ENCODE assay signal across 27 cellular contexts in genomic region chr3:38313685-38314084, GRCh38. TPM values are rescaled to one million over a fixed set of nuclear protein-coding genes. Genes with fewer than 3 reads are reported as not detected.
DNase-seq lines count a peak whose midpoint lies in the region; ATAC-seq and TF ChIP-seq lines count a peak whose summit lies in the region.
"Had no signal": no experiment of that assay in that cellular context is flagged by ENCODE, and none has a peak within 500 bp of the region (broad histone marks: within the 10 kb centered on the region; RNA-seq: fewer than 3 reads in every experiment).

No MANE protein-coding gene starts in this region.

- no peak overlapping the region for H2BK5ac ChIP-seq in neuronal stem cell (ENCODE audit: low read length)

- no peak for TF ChIP-seq POLR2A in gastroesophageal sphincter (IDR thresholded peaks at IDR 0.05)

- no peak overlapping the region for H3K9ac ChIP-seq in neuronal stem cell (ENCODE audit: low read depth, low read length, poor library complexity)

- whole genome bisulfite sequencing in neuronal stem cell (ENCODE audit: extremely low coverage in 2 of 2, insufficient read length in 2 of 2, insufficient replicate concordance in 1 of 2), 2 donors, result no CpG with 5 or more reads among the region's 14 CpGs
- WGBS in gastroesophageal sphincter (ENCODE audit: low coverage in 1 of 2), 2 donors, result 0 to 91% methylated on average over 1 to 4 of the region's 14 CpGs

- H3K9me3 ChIP-seq in neuronal stem cell (replicated peaks in 1 of 2; ENCODE audit: control insufficient read depth in 2 of 2, insufficient read depth in 1 of 2, low read depth in 1 of 2, low read length in 2 of 2), result no peaks in the 10 kb centered on the region
- no peaks in the 10 kb centered on the region for H3K9me3 ChIP-seq in gastroesophageal sphincter
- H3K9me3 ChIP-seq: BE2C had no signal

- ATAC-seq in gastroesophageal sphincter, result no peak
- ATAC-seq: PC-3, T-helper 17 cell had no signal

- H3K36me3 ChIP-seq in neuronal stem cell (replicated peaks in 1 of 2; ENCODE audit: control insufficient read depth in 2 of 2, insufficient read depth in 2 of 2, low read length in 2 of 2), result no peaks in the 10 kb centered on the region
- no peaks in the 10 kb centered on the region for H3K36me3 ChIP-seq in gastroesophageal sphincter
- H3K36me3 ChIP-seq: BE2C had no signal

- no peak for TF ChIP-seq CTCF in gastroesophageal sphincter (IDR thresholded peaks at IDR 0.05)

- no peaks in the 10 kb centered on the region for H3K79me1 ChIP-seq in neuronal stem cell (ENCODE audit: low read depth, low read length)

- H2BK120ac ChIP-seq in neuronal stem cell (ENCODE audit: low read depth, low read length), result no peak overlapping the region

- H3K4ac ChIP-seq in neuronal stem cell (ENCODE audit: low read length), result no peak overlapping the region

- H3K4me3 ChIP-seq in neuronal stem cell (ENCODE audit: low read length in 2 of 2) (no peak overlapping the region), gastroesophageal sphincter (no peak overlapping the region)
- H3K4me3 ChIP-seq: GM23338 had no signal

- TF ChIP-seq EP300 in gastroesophageal sphincter (IDR thresholded peaks at IDR 0.05), result no peak

- in situ Hi-C loops in G401 (cut with HindIII; ENCODE audit: low sequenced_read_pairs), result no loop called here

- H4K8ac ChIP-seq in neuronal stem cell (ENCODE audit: low read depth, low read length), result no peak overlapping the region

- no peak overlapping the region for H3K4me2 ChIP-seq in neuronal stem cell (ENCODE audit: insufficient read depth, low read length, poor library complexity, severe bottlenecking)
- H3K4me2 ChIP-seq: GM23338 had no signal

- H3K4me1 ChIP-seq in neuronal stem cell (ENCODE audit: control insufficient read depth in 2 of 2, insufficient read depth in 1 of 2, low read depth in 1 of 2, low read length in 2 of 2) (peaks cover 4 to 5% of the 10 kb centered on the region in 2 donors), gastroesophageal sphincter (no peaks in the 10 kb centered on the region)
- H3K4me1 ChIP-seq: BE2C had no signal

- H2AK5ac ChIP-seq in neuronal stem cell (ENCODE audit: low read depth, low read length), result peak overlapping the region; percentile 26

- H2BK12ac ChIP-seq in neuronal stem cell (ENCODE audit: low read length), result no peak overlapping the region

- H3K27me3 ChIP-seq in neuronal stem cell (ENCODE audit: control insufficient read depth in 3 of 3, insufficient read depth in 3 of 3, low read depth in 1 of 3, low read length in 3 of 3) (peaks cover 0 to 19% (median 0%) of the 10 kb centered on the region in 3 experiments), gastroesophageal sphincter (no peaks in the 10 kb centered on the region)
- H3K27me3 ChIP-seq: BE2C had no signal

- no peak overlapping the region for H3K14ac ChIP-seq in neuronal stem cell (ENCODE audit: low read length)

- peak overlapping the region; percentile 96 for H2AFZ ChIP-seq in neuronal stem cell (ENCODE audit: low read length)

- H4K91ac ChIP-seq in neuronal stem cell (ENCODE audit: low read depth, low read length, poor library complexity), result no peak overlapping the region

- H3K23ac ChIP-seq in neuronal stem cell (ENCODE audit: low read depth, low read length, poor library complexity), result no peak overlapping the region

- H2BK15ac ChIP-seq in neuronal stem cell (ENCODE audit: low read length), result peak overlapping the region; percentile 46

- H3K18ac ChIP-seq in neuronal stem cell (ENCODE audit: low read length), result no peak overlapping the region

- H3K27ac ChIP-seq in neuronal stem cell (replicated peaks; ENCODE audit: low read length), result no peak overlapping the region
- H3K27ac ChIP-seq in gastroesophageal sphincter, result no peak overlapping the region
- no peak overlapping the region for H3K27ac ChIP-seq in substantia nigra (ENCODE audit: low read depth, low read length, poor library complexity, severe bottlenecking)

- peak; percentile 12 for DNase-seq in G401 (ENCODE audit: low spot score)
- peak; percentile 70 to 73 for DNase-seq in Kasumi-1 (lab: John Stamatoyannopoulos, UW)
- DNase-seq in SKM-1 (lab: John Stamatoyannopoulos, UW; ENCODE audit: unreplicated experiment), result peak; percentile 50
- DNase-seq in neuronal stem cell (ENCODE audit: low spot score), result no peak
- DNase-seq in LoVo (ENCODE audit: low spot score), result no peak
- DNase-seq in substantia nigra (lab: John Stamatoyannopoulos, UW), result no peak
- DNase-seq: BE2C; CD4-positive, CD25-positive, alpha-beta regulatory T cell; DMS79; HCEC 1CT; MM.1S; NCI-H1105 treated with DMSO at 0.1 percent for 48 hours; NCI-H1694; NCI-H2081; NCI-H2171; NCI-H345; NCI-H524 treated with DMSO at 0.1 percent for 48 hours; NCI-H82; PC-3; SHP77 treated with DMSO at 0.1 percent for 48 hours; SW 1271; T-helper 17 cell had no signal

RNA-seq across cellular contexts. Expression of gene SLC22A14, which starts 31.6 kb away (rescaled TPM):
- total RNA-seq in G401 (2014; rRNA removed; shearing (Covaris generic)), result not detected in 2 replicates
- 0.03 TPM for polyA plus RNA-seq in neuronal stem cell (2013, experiment 1 of 2)
- not detected for polyA plus RNA-seq in neuronal stem cell (2013, experiment 2 of 2)
- total RNA-seq in gastroesophageal sphincter, result under 1 TPM in 1 of 4 donors, not detected in 3; 0.13 TPM
- total RNA-seq: CD4-positive, CD25-positive, alpha-beta regulatory T cell; GM23338; LHCN-M2 had no signal
- polyA plus RNA-seq: CD4-positive, CD25-positive, alpha-beta regulatory T cell; GM23338; IgD-negative memory B cell had no signal

RNA-seq across cellular contexts. Expression of gene XYLB, which starts 32.9 kb away (rescaled TPM):
- total RNA-seq in G401 (2014; rRNA removed; shearing (Covaris generic)), result 3.1 and 3.4 TPM in 2 replicates
- polyA plus RNA-seq in neuronal stem cell (2013, experiment 1 of 2), result 1.5 TPM
- 1.1 TPM for polyA plus RNA-seq in neuronal stem cell (2013, experiment 2 of 2)
- total RNA-seq in gastroesophageal sphincter, result 1 to 10 TPM in 3 of 4 donors, under 1 TPM in 1; 0.87 to 2.2 (median 1.8) TPM

RNA-seq across cellular contexts. Expression of gene SLC22A13, which starts 48.1 kb away (rescaled TPM):
- total RNA-seq in G401 (2014; rRNA removed; shearing (Covaris generic)), result not detected in 2 replicates
- polyA plus RNA-seq in neuronal stem cell (2013, experiment 1 of 2), result 0.03 TPM
- not detected for polyA plus RNA-seq in neuronal stem cell (2013, experiment 2 of 2)
- total RNA-seq in gastroesophageal sphincter, result 1 to 10 TPM in 1 of 4 donors, under 1 TPM in 3; 0.16 to 1.3 (median 0.69) TPM
- total RNA-seq: RPMI7951 had no signal
- polyA plus RNA-seq: IgD-negative memory B cell had no signal

Comparison
In these comparisons a context has a peak if more than half of its experiments do, and no peak if none do; other contexts are left out.
1. DNase-seq: peak in G401 (single experiment), Kasumi-1 (2 of 2) and SKM-1 (single experiment); none in neuronal stem cell (single experiment), LoVo (single experiment) and substantia nigra (0 of 49).